Comparison of ENCODE assay signal across 28 cellular contexts in genomic region chr2:207260021-207260420, GRCh38.
DNase-seq lines count a peak whose midpoint lies in the region; ATAC-seq, FAIRE-seq and TF ChIP-seq lines count a peak whose summit lies in the region.
"Had no signal": no experiment of that assay in that cellular context is flagged by ENCODE, and none has a peak within 500 bp of the region (broad histone marks: within the 10 kb centered on the region; RNA-seq: fewer than 3 reads in every experiment).

No MANE protein-coding gene starts in this region.

- H2BK120ac ChIP-seq in IMR-90 (ENCODE audit: low read depth, low read length) = peak overlapping the region; percentile 95

- H2BK20ac ChIP-seq in IMR-90 (ENCODE audit: low read depth, low read length) = peak overlapping the region; percentile 96

- TF ChIP-seq CTCF in A549 (IDR thresholded peaks at IDR 0.05) (no peak), IMR-90 (conservative IDR thresholded peaks at IDR 0.05; ENCODE audit: low read depth, low read length) (no peak), fibroblast of villous mesenchyme (IDR thresholded peaks at IDR 0.05; ENCODE audit: insufficient read depth, low read depth, low read length) (no peak), endodermal cell (conservative IDR thresholded peaks at IDR 0.05) (no peak), lower leg skin (IDR thresholded peaks at IDR 0.05) (no peak)

- no peaks in the 10 kb centered on the region for H3K27me3 ChIP-seq in IMR-90 (ENCODE audit: control insufficient read depth, insufficient read depth, low read length)
- H3K27me3 ChIP-seq in rectal smooth muscle tissue (ENCODE audit: control insufficient read depth, insufficient read depth, low read length) = no peaks in the 10 kb centered on the region
- H3K27me3 ChIP-seq in endodermal cell (ENCODE audit: control insufficient read depth, insufficient read depth, low read length, poor library complexity, severe bottlenecking) = no peaks in the 10 kb centered on the region
- H3K27me3 ChIP-seq: cardiac muscle cell, heart right ventricle, Peyer's patch had no signal

- H3K56ac ChIP-seq in IMR-90 (ENCODE audit: extremely low read depth, insufficient read depth, low read length) = peak overlapping the region; percentile 27; the same call in 1 of the 2 replicates

- H3K9me3 ChIP-seq in A549 (no peaks in the 10 kb centered on the region), IMR-90 (ENCODE audit: control insufficient read depth, insufficient read depth, low read length) (no peaks in the 10 kb centered on the region), endodermal cell (ENCODE audit: control insufficient read depth, low read length) (no peaks in the 10 kb centered on the region)
- H3K9me3 ChIP-seq: heart right ventricle, Peyer's patch had no signal

- DNase-seq in A549 (ENCODE audit: low read depth in 1 of 2, low spot score in 1 of 2) (no peak), IMR-90 (peak; percentile 50), fibroblast of villous mesenchyme (ENCODE audit: low read depth) (peak; percentile 17), endodermal cell (no peak), lower leg skin (ENCODE audit: low spot score in 2 of 2) (no peak)
- no peak for DNase-seq in activated CD4-positive, alpha-beta T cell treated with anti-CD3 and anti-CD28 coated beads, Interleukin-2, amount 50 U/mL, for 4 hours
- DNase-seq: activated CD4-positive, alpha-beta T cell treated with anti-CD3 and anti-CD28 coated beads for 36 hours; activated naive CD4-positive, alpha-beta T cell treated with Interleukin-2 at 50 U/mL for 16 hours; activated T-cell treated with anti-CD3 and anti-CD28 coated beads, Interleukin-2, amount 50 U/mL, for 24 hours; amniotic stem cell; C1 segment of cervical spinal cord; H9; heart right ventricle; naive thymus-derived CD8-positive, alpha-beta T cell; NCI-H1048; NCI-H187; NCI-H526 treated with DMSO at 0.1 percent for 48 hours; Peyer's patch; stimulated activated CD4-positive, alpha-beta T cell treated with anti-CD3 and anti-CD28 coated beads, Interleukin-15, amount 100 ng/mL, for 24 hours had no signal

- H2BK15ac ChIP-seq in IMR-90 (ENCODE audit: low read depth, low read length) = peak overlapping the region; percentile 51; the same call in 2 of the 3 replicates

- H3K4me3 ChIP-seq in A549 (no peak overlapping the region), IMR-90 (ENCODE audit: insufficient read depth, low read depth, low read length) (no peak overlapping the region), fibroblast of villous mesenchyme (ENCODE audit: low read depth, low read length) (no peak overlapping the region), rectal smooth muscle tissue (ENCODE audit: low read length) (no peak overlapping the region), endodermal cell (ENCODE audit: low read length) (no peak overlapping the region), lower leg skin (ENCODE audit: low read depth, poor library complexity, severe bottlenecking) (no peak overlapping the region)
- H3K4me3 ChIP-seq: cardiac muscle cell, heart right ventricle, Peyer's patch had no signal

- peaks cover 2% of the 10 kb centered on the region for H3K27me3 Mint-ChIP-seq in endodermal cell (ENCODE audit: insufficient read depth)
- H3K27me3 Mint-ChIP-seq: activated CD4-positive, alpha-beta T cell treated with anti-CD3 and anti-CD28 coated beads for 36 hours; activated T-cell treated with anti-CD3 and anti-CD28 coated beads, Interleukin-2, amount 50 U/mL, for 24 hours; naive thymus-derived CD8-positive, alpha-beta T cell; stimulated activated naive CD8-positive, alpha-beta T cell treated with anti-CD3 and anti-CD28 coated beads, Interleukin-15, Interleukin-2, amounts not matched to agents 100 ng/mL and 50 ng/mL, for 24 hours had no signal

- dilution Hi-C loops in IMR-90 (cut with HindIII; ENCODE audit: low sequenced_read_pairs, unreplicated experiment) = no loop called here

- peak overlapping the region; percentile 76 for H2BK5ac ChIP-seq in IMR-90 (ENCODE audit: low read depth, low read length, poor library complexity, severe bottlenecking)

- POLR2A ChIA-PET in A549 (lab: Yijun Ruan, JAX) = interaction anchor here (5.0 kb wide), 1 partner anchor 94 kb away, joined by 111 read pairs; the partner anchor contains the start of gene KLF7
- POLR2A ChIA-PET in IMR-90 (lab: Charles Lee; ENCODE audit: unreplicated experiment) = no interaction called here

- peak overlapping the region; percentile 57 for H3K14ac ChIP-seq in IMR-90 (replicated peaks; ENCODE audit: low read depth, low read length)

- H2AFZ ChIP-seq in IMR-90 (replicated peaks; ENCODE audit: low read length, poor library complexity) = no peak overlapping the region

- H3K23ac ChIP-seq in IMR-90 (ENCODE audit: low read depth, low read length) = peak overlapping the region; percentile 69; the same call in 1 of the 2 replicates

- no peak overlapping the region for H3K27ac Mint-ChIP-seq in endodermal cell
- H3K27ac Mint-ChIP-seq: activated CD4-positive, alpha-beta T cell treated with anti-CD3 and anti-CD28 coated beads for 36 hours; activated T-cell treated with anti-CD3 and anti-CD28 coated beads, Interleukin-2, amount 50 U/mL, for 24 hours; H9; stimulated activated naive CD8-positive, alpha-beta T cell treated with anti-CD3 and anti-CD28 coated beads, Interleukin-15, Interleukin-2, amounts not matched to agents 100 ng/mL and 50 ng/mL, for 24 hours; T-helper 1 cell treated with Interleukin-12 subunit alpha and Interleukin-12 subunit beta and Interleukin-4 antibody, amounts not matched to agents 30 μg/mL and 1 μg/mL, for 36 hours; type B pancreatic cell had no signal

- peak overlapping the region; percentile 75 for H4K5ac ChIP-seq in IMR-90 (ENCODE audit: low read depth, low read length)

- no peak for ATAC-seq in A549
- no peak for ATAC-seq in IMR-90 (ENCODE audit: low read depth)
- no peak for ATAC-seq in GM18502 (IDR thresholded peaks at IDR 0.05; ENCODE audit: poor library complexity, unreplicated experiment)
- ATAC-seq: activated CD4-positive, alpha-beta T cell treated with anti-CD3 and anti-CD28 coated beads for 36 hours; heart right ventricle; naive thymus-derived CD8-positive, alpha-beta T cell; sciatic nerve had no signal

- CTCF ChIA-PET in A549 (lab: Yijun Ruan, JAX) = no interaction called here
- CTCF ChIA-PET in IMR-90 (lab: Yijun Ruan, JAX) = interaction anchor here (1.0 kb wide), 1 partner anchor 74 kb away, joined by 3 read pairs; no protein-coding TSS in a partner anchor

- intact Hi-C loops in IMR-90 (cut with micrococcal nuclease) (no loop called here), lower leg skin (cut with DNase I; ENCODE audit: low total_unique reads) (no loop called here)

- no peak for TF ChIP-seq POLR2A in A549 (IDR thresholded peaks at IDR 0.05; ENCODE audit: low read length)
- TF ChIP-seq POLR2A in IMR-90 (IDR thresholded peaks at IDR 0.05; ENCODE audit: low read depth, low read length) = no peak
- no peak for TF ChIP-seq POLR2A in lower leg skin (IDR thresholded peaks at IDR 0.05)

- WGBS in A549 (ENCODE audit: missing lambda C conversion rate) = 90% methylated on average over 2 of the region's 2 CpGs
- WGBS in IMR-90 (ENCODE audit: extremely low coverage in 2 of 2, insufficient read length in 1 of 2), 2 experiments = no CpG with 5 or more reads among the region's 2 CpGs
- 88 to 100% methylated on average over 1 to 2 of the region's 2 CpGs for WGBS in endodermal cell (ENCODE audit: insufficient coverage in 1 of 2, insufficient read length in 1 of 2), 2 experiments
- 87 to 90% methylated on average over 2 of the region's 2 CpGs for WGBS in lower leg skin, 2 donors

- peak overlapping the region; percentile 92 for H3K18ac ChIP-seq in IMR-90 (ENCODE audit: low read depth, low read length)

- no peak for TF ChIP-seq EP300 in A549 (IDR thresholded peaks at IDR 0.05)

- H3K4me1 Mint-ChIP-seq in endodermal cell = peaks cover 40% of the 10 kb centered on the region

- H4K20me1 ChIP-seq in IMR-90 (ENCODE audit: insufficient read depth, low read length) = no peaks in the 10 kb centered on the region

- H3K4ac ChIP-seq in IMR-90 (ENCODE audit: low read depth, low read length) = peak overlapping the region; percentile 90

- H3K9me1 ChIP-seq in IMR-90 (ENCODE audit: insufficient read depth, low read length) = peaks cover 39% of the 10 kb centered on the region

- H3K27ac ChIP-seq in A549 (peak overlapping the region; percentile 89 to 96), IMR-90 (ENCODE audit: insufficient read depth, low read length) (peak overlapping the region; percentile 48), rectal smooth muscle tissue (ENCODE audit: low read depth, low read length) (peak overlapping the region; percentile 87), endodermal cell (ENCODE audit: low read depth, low read length) (no peak overlapping the region)
- H3K27ac ChIP-seq: cardiac muscle cell had no signal

- TF ChIP-seq RAD21 in A549 (conservative IDR thresholded peaks at IDR 0.05 in 1 of 2, IDR thresholded peaks at IDR 0.05 in 1 of 2) (no peak), IMR-90 (IDR thresholded peaks at IDR 0.05; ENCODE audit: low read length) (no peak)

- H3K9me3 Mint-ChIP-seq in endodermal cell = no peaks in the 10 kb centered on the region
- H3K9me3 Mint-ChIP-seq: activated T-cell treated with anti-CD3 and anti-CD28 coated beads, Interleukin-2, amount 50 U/mL, for 24 hours; H9; naive thymus-derived CD8-positive, alpha-beta T cell; stimulated activated naive CD8-positive, alpha-beta T cell treated with anti-CD3 and anti-CD28 coated beads, Interleukin-15, Interleukin-2, amounts not matched to agents 100 ng/mL and 50 ng/mL, for 24 hours; type B pancreatic cell had no signal

- BruUV-seq in IMR-90 (replicated peaks; lab: Mats Ljungman, UMichigan) = no TSS peak

- H2AK9ac ChIP-seq in IMR-90 (replicated peaks; ENCODE audit: low read depth, low read length, poor library complexity) = no peak overlapping the region

- H3K36me3 Mint-ChIP-seq in endodermal cell (ENCODE audit: low read depth) = no peaks in the 10 kb centered on the region
- H3K36me3 Mint-ChIP-seq: naive thymus-derived CD8-positive, alpha-beta T cell; type B pancreatic cell had no signal

- H3K36me3 ChIP-seq in IMR-90 (ENCODE audit: control insufficient read depth, insufficient read depth, low read length) (no peaks in the 10 kb centered on the region), rectal smooth muscle tissue (ENCODE audit: control insufficient read depth, insufficient read depth, low read length) (no peaks in the 10 kb centered on the region), endodermal cell (ENCODE audit: control insufficient read depth, insufficient read depth, low read length) (no peaks in the 10 kb centered on the region)
- H3K36me3 ChIP-seq: cardiac muscle cell, heart right ventricle, Peyer's patch had no signal

- H3K4me3 Mint-ChIP-seq in endodermal cell = no peak overlapping the region
- H3K4me3 Mint-ChIP-seq: activated CD4-positive, alpha-beta T cell treated with anti-CD3 and anti-CD28 coated beads for 36 hours; activated T-cell treated with anti-CD3 and anti-CD28 coated beads, Interleukin-2, amount 50 U/mL, for 24 hours; H9; naive thymus-derived CD8-positive, alpha-beta T cell; stimulated activated naive CD8-positive, alpha-beta T cell treated with anti-CD3 and anti-CD28 coated beads, Interleukin-15, Interleukin-2, amounts not matched to agents 100 ng/mL and 50 ng/mL, for 24 hours; T-helper 1 cell treated with Interleukin-12 subunit alpha and Interleukin-12 subunit beta and Interleukin-4 antibody, amounts not matched to agents 30 μg/mL and 1 μg/mL, for 36 hours; type B pancreatic cell had no signal

- H3K4me2 ChIP-seq in A549 (peak overlapping the region; percentile 64; the same call in 2 of the 3 replicates), IMR-90 (ENCODE audit: low read depth, low read length) (no peak overlapping the region)

- peak overlapping the region; percentile 88 for H2AK5ac ChIP-seq in IMR-90 (ENCODE audit: low read depth, low read length)

- no peak for FAIRE-seq in A549 (lab: Jason Lieb, UNC)
- FAIRE-seq: endometrium, GM12891 had no signal

- peak overlapping the region; percentile 31; the same call in 1 of the 2 replicates for H3K9ac ChIP-seq in IMR-90 (ENCODE audit: low read depth, low read length)
- no peak overlapping the region for H3K9ac ChIP-seq in rectal smooth muscle tissue (ENCODE audit: low read length)
- H3K9ac ChIP-seq in endodermal cell (ENCODE audit: extremely low read depth, low read length, poor library complexity, severe bottlenecking) = no peak overlapping the region

- peaks cover 60% of the 10 kb centered on the region for H3K4me1 ChIP-seq in A549
- peaks cover 46% of the 10 kb centered on the region for H3K4me1 ChIP-seq in IMR-90 (ENCODE audit: control insufficient read depth, insufficient read depth, low read length)
- peaks cover 40% of the 10 kb centered on the region for H3K4me1 ChIP-seq in rectal smooth muscle tissue (ENCODE audit: control insufficient read depth, insufficient read depth, low read length)
- H3K4me1 ChIP-seq in endodermal cell (ENCODE audit: control insufficient read depth, insufficient read depth, low read length) = peaks cover 12% of the 10 kb centered on the region

- in situ Hi-C loops in IMR-90 (cut with MboI; ENCODE audit: low sequenced_read_pairs) = no loop called here

- H3K79me1 ChIP-seq in IMR-90 (ENCODE audit: low read depth in 1 of 2, low read length in 2 of 2) = peaks cover 7 to 36% of the 10 kb centered on the region in 2 experiments; a peak in 3 of 4 replicates

- H4K91ac ChIP-seq in IMR-90 (ENCODE audit: insufficient read depth, low read depth, low read length) = peak overlapping the region; percentile 91

- peak overlapping the region; percentile 60 to 74 for H4K8ac ChIP-seq in IMR-90 (ENCODE audit: low read depth in 2 of 2, low read length in 2 of 2)

Comparison
In these comparisons a context has a peak if more than half of its experiments do, and no peak if none do; other contexts are left out.
1. DNase-seq: peak in IMR-90 (single experiment) and fibroblast of villous mesenchyme (single experiment); none in A549 (0 of 2), endodermal cell (single experiment), activated CD4-positive, alpha-beta T cell treated with anti-CD3 and anti-CD28 coated beads, Interleukin-2, amount 50 U/mL, for 4 hours (0 of 2) and lower leg skin (0 of 2).